ENCODE assay signal across 18 cellular contexts in genomic region chr7:7385421-7385820, GRCh38.
"Had no signal": no experiment of that assay in that cellular context is flagged by ENCODE, and none has a peak within 500 bp of the region (broad histone marks: within the 10 kb centered on the region; RNA-seq: fewer than 3 reads in every experiment).

No MANE protein-coding gene starts in this region.

- H3K4me1 ChIP-seq: sigmoid colon, spleen had no signal

- H3K36me3 ChIP-seq: sigmoid colon, spleen had no signal

- H3K27me3 ChIP-seq: sigmoid colon, spleen had no signal

- ATAC-seq: activated CD4-positive, CD25-positive, alpha-beta regulatory T cell treated with anti-CD3 and anti-CD28 coated beads, Interleukin-2, amount 50 U/mL, for 24 hours; activated T-cell treated with anti-CD3 and anti-CD28 coated beads, Interleukin-2, amount 50 U/mL, for 72 hours; left ventricle myocardium superior; natural killer cell; stimulated activated naive CD8-positive, alpha-beta T cell treated with anti-CD3 and anti-CD28 coated beads, Interleukin-15, Interleukin-2, amounts not matched to agents 100 U/mL and 50 U/mL, for 24 hours had no signal

- H3K27ac ChIP-seq: sigmoid colon, spleen, VCaP had no signal

- DNase-seq: activated CD4-positive, alpha-beta memory T cell treated with anti-CD3 and anti-CD28 coated beads, Interleukin-2, amount 10 ng/mL, durations not matched to agents 7 days and 5 days; activated CD4-positive, alpha-beta T cell treated with anti-CD3 and anti-CD28 coated beads, Interleukin-2, amount 10 ng/mL, durations not matched to agents 24 days and 14 days; activated effector memory CD4-positive, alpha-beta T cell treated with Interleukin-2 at 50 U/mL for 16 hours; activated naive CD4-positive, alpha-beta T cell treated with anti-CD3 and anti-CD28 coated beads for 36 hours; activated T-cell treated with anti-CD3 and anti-CD28 coated beads, Interleukin-2, amount 50 U/mL, for 72 hours; effector CD4-positive, alpha-beta T cell; erythroblast; hypothalamus; left ventricle myocardium superior; midbrain; natural killer cell; retina; sigmoid colon; spleen; stimulated activated CD4-positive, alpha-beta T cell treated with anti-CD3 and anti-CD28 coated beads, Interleukin-4, amount 100 ng/mL, for 1 hour; stimulated activated naive CD8-positive, alpha-beta T cell treated with anti-CD3 and anti-CD28 coated beads, Interleukin-15, Interleukin-2, amounts not matched to agents 100 U/mL and 50 U/mL, for 24 hours had no signal

- H3K4me3 ChIP-seq: sigmoid colon, spleen had no signal

- H3K9me3 ChIP-seq: sigmoid colon had no signal
